9 cellular contexts compared by ENCODE assay signal in genomic region chr16:50274771-50275415, GRCh38. TPM values are rescaled to one million over a fixed set of nuclear protein-coding genes. Genes with fewer than 3 reads are reported as not detected.
DNase-seq lines count a peak whose midpoint lies in the region; ATAC-seq and TF ChIP-seq lines count a peak whose summit lies in the region.
"Had no signal": no experiment of that assay in that cellular context is flagged by ENCODE, and none has a peak within 500 bp of the region (broad histone marks: within the 10 kb centered on the region; RNA-seq: fewer than 3 reads in every experiment).

No MANE protein-coding gene starts in this region.

- DNase-seq in BE2C (peak; percentile 4), memory B cell (ENCODE audit: low spot score in 2 of 2) (no peak), D341Med (ENCODE audit: low spot score) (no peak), COLO668 (lab: John Stamatoyannopoulos, UW; ENCODE audit: unreplicated experiment) (no peak)
- DNase-seq in activated T-helper 1 cell treated with anti-CD3 and anti-CD28 coated beads, Interleukin-12 subunit alpha, Interleukin-12 subunit beta, Interleukin-2, Interleukin-4 antibody, amounts not matched to agents 30 ng/mL and 10 ng/mL and 1 ng/mL, durations not matched to agents 14 hours and 24 hours and 36 hours (ENCODE audit: low spot score) = no peak
- no peak for DNase-seq in activated CD4-positive, CD25-positive, alpha-beta regulatory T cell treated with anti-CD3 and anti-CD28 coated beads, Interleukin-2, amount 50 U/mL, for 72 hours
- DNase-seq: Caco-2 had no signal

- peaks cover 95% of the 10 kb centered on the region for H3K4me1 Mint-ChIP-seq in activated T-helper 1 cell treated with anti-CD3 and anti-CD28 coated beads, Interleukin-12 subunit alpha, Interleukin-12 subunit beta, Interleukin-2, Interleukin-4 antibody, amounts not matched to agents 30 ng/mL and 10 ng/mL and 1 ng/mL, durations not matched to agents 14 hours and 24 hours and 36 hours (ENCODE audit: low read depth)
- peaks cover 63% of the 10 kb centered on the region for H3K4me1 Mint-ChIP-seq in memory B cell

- no peaks in the 10 kb centered on the region for H3K27me3 Mint-ChIP-seq in activated T-helper 1 cell treated with anti-CD3 and anti-CD28 coated beads, Interleukin-12 subunit alpha, Interleukin-12 subunit beta, Interleukin-2, Interleukin-4 antibody, amounts not matched to agents 30 ng/mL and 10 ng/mL and 1 ng/mL, durations not matched to agents 14 hours and 24 hours and 36 hours (ENCODE audit: insufficient read depth)
- H3K27me3 Mint-ChIP-seq in memory B cell = no peaks in the 10 kb centered on the region

- H3K9me3 Mint-ChIP-seq in activated T-helper 1 cell treated with anti-CD3 and anti-CD28 coated beads, Interleukin-12 subunit alpha, Interleukin-12 subunit beta, Interleukin-2, Interleukin-4 antibody, amounts not matched to agents 30 ng/mL and 10 ng/mL and 1 ng/mL, durations not matched to agents 14 hours and 24 hours and 36 hours = peaks cover 5% of the 10 kb centered on the region
- H3K9me3 Mint-ChIP-seq in memory B cell = peaks cover 3% of the 10 kb centered on the region

- H3K36me3 ChIP-seq in BE2C = no peaks in the 10 kb centered on the region

- H3K27me3 ChIP-seq in BE2C = no peaks in the 10 kb centered on the region

- H3K27ac Mint-ChIP-seq in activated T-helper 1 cell treated with anti-CD3 and anti-CD28 coated beads, Interleukin-12 subunit alpha, Interleukin-12 subunit beta, Interleukin-2, Interleukin-4 antibody, amounts not matched to agents 30 ng/mL and 10 ng/mL and 1 ng/mL, durations not matched to agents 14 hours and 24 hours and 36 hours = peak overlapping the region; percentile 98
- peak overlapping the region; percentile 96 for H3K27ac Mint-ChIP-seq in memory B cell

- H3K9me3 ChIP-seq in BE2C = no peaks in the 10 kb centered on the region
- H3K9me3 ChIP-seq: Caco-2 had no signal

- H3K4me3 Mint-ChIP-seq in activated T-helper 1 cell treated with anti-CD3 and anti-CD28 coated beads, Interleukin-12 subunit alpha, Interleukin-12 subunit beta, Interleukin-2, Interleukin-4 antibody, amounts not matched to agents 30 ng/mL and 10 ng/mL and 1 ng/mL, durations not matched to agents 14 hours and 24 hours and 36 hours = peak overlapping the region; percentile 95
- peak overlapping the region; percentile 98 for H3K4me3 Mint-ChIP-seq in memory B cell

- H3K4me3 ChIP-seq in BE2C (ENCODE audit: low read depth, low read length) = no peak overlapping the region

- H3K36me3 Mint-ChIP-seq in activated T-helper 1 cell treated with anti-CD3 and anti-CD28 coated beads, Interleukin-12 subunit alpha, Interleukin-12 subunit beta, Interleukin-2, Interleukin-4 antibody, amounts not matched to agents 30 ng/mL and 10 ng/mL and 1 ng/mL, durations not matched to agents 14 hours and 24 hours and 36 hours (ENCODE audit: low read depth) = peaks cover 33% of the 10 kb centered on the region
- H3K36me3 Mint-ChIP-seq in memory B cell = peaks cover 4% of the 10 kb centered on the region

- ATAC-seq in GM19467 (IDR thresholded peaks at IDR 0.05; ENCODE audit: unreplicated experiment) (peak; percentile 9), memory B cell (ENCODE audit: low read depth) (no peak), HG02840 (IDR thresholded peaks at IDR 0.05; ENCODE audit: low FRiP score, unreplicated experiment) (no peak)

- H3K4me1 ChIP-seq in BE2C = no peaks in the 10 kb centered on the region

- intact Hi-C loops in activated T-helper 1 cell treated with anti-CD3 and anti-CD28 coated beads, Interleukin-12 subunit alpha, Interleukin-12 subunit beta, Interleukin-2, Interleukin-4 antibody, amounts not matched to agents 30 ng/mL and 10 ng/mL and 1 ng/mL, durations not matched to agents 14 hours and 24 hours and 36 hours (cut with micrococcal nuclease) = loop anchor here (1.0 to 10.0 kb wide), 6 partner anchors 9 to 467 kb away; partner anchors contain the start of genes ADCY7, CNEP1R1, CYLD and NKD1

- no peak for TF ChIP-seq CTCF in BE2C (IDR thresholded peaks at IDR 0.05; ENCODE audit: low read depth, low read length)

RNA-seq across cellular contexts. Expression of gene ADCY7, which starts 8.5 kb away (rescaled TPM):
- 26.2 TPM for polyA plus RNA-seq in BE2C (2012; ENCODE audit: insufficient read depth, insufficient read length, low read depth)
- 78.0 and 81.9 TPM in 2 replicates for total RNA-seq in activated T-helper 1 cell treated with anti-CD3 and anti-CD28 coated beads, Interleukin-12 subunit alpha, Interleukin-12 subunit beta, Interleukin-2, Interleukin-4 antibody, amounts not matched to agents 30 ng/mL and 10 ng/mL and 1 ng/mL, durations not matched to agents 14 hours and 24 hours and 36 hours
